In genomic region chr15:51759557-51760070, GRCh38 we compare ENCODE assay signal across 10 cellular contexts. TPM values are rescaled to one million over a fixed set of nuclear protein-coding genes. Genes with fewer than 3 reads are reported as not detected.
DNase-seq lines count a peak whose midpoint lies in the region; ATAC-seq and TF ChIP-seq lines count a peak whose summit lies in the region.
"Had no signal": no experiment of that assay in that cellular context is flagged by ENCODE, and none has a peak within 500 bp of the region (broad histone marks: within the 10 kb centered on the region; RNA-seq: fewer than 3 reads in every experiment).

No MANE protein-coding gene starts in this region.

- peak overlapping the region in 1 of 4 donors; percentile 9 for H3K27ac ChIP-seq in esophagus muscularis mucosa (replicated peaks in 1 of 4)

- peaks cover 11% of the 10 kb centered on the region for H3K27me3 Mint-ChIP-seq in type B pancreatic cell

- TF ChIP-seq CTCF in type B pancreatic cell (conservative IDR thresholded peaks at IDR 0.05) (peak; percentile 41), esophagus muscularis mucosa (IDR thresholded peaks at IDR 0.05) (no peak)

- peaks cover 19 to 26% (median 25%) of the 10 kb centered on the region in 4 donors for H3K4me1 ChIP-seq in esophagus muscularis mucosa

- no peak for TF ChIP-seq EP300 in esophagus muscularis mucosa (IDR thresholded peaks at IDR 0.05)

- peaks cover 6% of the 10 kb centered on the region for H3K4me1 Mint-ChIP-seq in type B pancreatic cell (ENCODE audit: unreplicated experiment)

- H3K36me3 ChIP-seq in esophagus muscularis mucosa = no peaks in the 10 kb centered on the region

- no peaks in the 10 kb centered on the region for H3K9me3 Mint-ChIP-seq in type B pancreatic cell
- H3K9me3 Mint-ChIP-seq: T-helper 2 cell treated with Interferon-gamma antibody and Interleukin-4, amounts not matched to agents 5 μg/mL and 100 μg/mL, for 36 hours had no signal

- no peaks in the 10 kb centered on the region for H3K27me3 ChIP-seq in esophagus muscularis mucosa

- no peaks in the 10 kb centered on the region for H3K36me3 Mint-ChIP-seq in type B pancreatic cell

- H3K27ac Mint-ChIP-seq in type B pancreatic cell = no peak overlapping the region
- H3K27ac Mint-ChIP-seq: T-helper 2 cell treated with Interferon-gamma antibody and Interleukin-4, amounts not matched to agents 5 μg/mL and 100 μg/mL, for 36 hours had no signal

- no peaks in the 10 kb centered on the region for H3K9me3 ChIP-seq in esophagus muscularis mucosa

- no peak for ATAC-seq in GM21515 (IDR thresholded peaks at IDR 0.05; ENCODE audit: unreplicated experiment)

- DNase-seq in activated effector memory CD4-positive, alpha-beta T cell treated with anti-CD3 and anti-CD28 coated beads, Interleukin-2, amount 50 U/mL, for 16 hours = peak; percentile 67
- DNase-seq in activated effector memory CD4-positive, alpha-beta T cell treated with Interleukin-2 at 50 U/mL for 16 hours = no peak
- DNase-seq in NCI-H524 treated with DMSO at 0.1 percent for 48 hours (lab: John Stamatoyannopoulos, UW) (peak; percentile 87), fibroblast of the conjunctiva (ENCODE audit: low read depth) (peak; percentile 93), type B pancreatic cell (ENCODE audit: extremely low spot score, unreplicated experiment) (no peak), esophagus muscularis mucosa (ENCODE audit: extremely low spot score) (no peak), hippocampal formation (lab: John Stamatoyannopoulos, UW) (no peak)
- DNase-seq: stimulated activated naive CD4-positive, alpha-beta T cell treated with Interleukin-2 at 50 U/mL for 16 hours had no signal

- no peak overlapping the region for H3K4me3 Mint-ChIP-seq in type B pancreatic cell
- H3K4me3 Mint-ChIP-seq: T-helper 2 cell treated with Interferon-gamma antibody and Interleukin-4, amounts not matched to agents 5 μg/mL and 100 μg/mL, for 36 hours had no signal

- no peak overlapping the region for H3K4me3 ChIP-seq in esophagus muscularis mucosa

- intact Hi-C loops in esophagus muscularis mucosa (cut with DNase I) = no loop called here

- 53% methylated on average over 3 of the region's 3 CpGs for WGBS in esophagus muscularis mucosa

- TF ChIP-seq POLR2A in esophagus muscularis mucosa (IDR thresholded peaks at IDR 0.05; ENCODE audit: low read depth) = no peak

RNA-seq across cellular contexts. Expression of gene TMOD2, which starts 8.2 kb away (rescaled TPM):
- total RNA-seq in type B pancreatic cell (ENCODE audit: low replicate concordance) (6.7 and 8.3 TPM in 2 replicates), esophagus muscularis mucosa (10 to 100 TPM; 14.6 to 24.9 (median 19.5) TPM)

RNA-seq across cellular contexts. Expression of gene LYSMD2, which starts 22.2 kb away (rescaled TPM):
- 3.9 and 6.2 TPM in 2 replicates for total RNA-seq in type B pancreatic cell (ENCODE audit: low replicate concordance)
- total RNA-seq in esophagus muscularis mucosa = 10 to 100 TPM in 3 of 4 donors, 1 to 10 TPM in 1; 10.0 to 14.1 (median 12.9) TPM

Comparison
In these comparisons a context has a peak if more than half of its experiments do, and no peak if none do; other contexts are left out.
1. DNase-seq: peak in activated effector memory CD4-positive, alpha-beta T cell treated with anti-CD3 and anti-CD28 coated beads, Interleukin-2, amount 50 U/mL, for 16 hours (single experiment), NCI-H524 treated with DMSO at 0.1 percent for 48 hours (single experiment) and fibroblast of the conjunctiva (single experiment); none in activated effector memory CD4-positive, alpha-beta T cell treated with Interleukin-2 at 50 U/mL for 16 hours (single experiment), type B pancreatic cell (single experiment), esophagus muscularis mucosa (single experiment) and hippocampal formation (0 of 2).